ENCODE assay signal across 1 cellular context in genomic region chr20:52060794-52061714, GRCh38.
A peak's percentile ranks its signal among the peaks of the same experiment; 100 is the strongest.
TF ChIP-seq lines count a peak whose summit lies in the region.

No MANE protein-coding gene starts in this region.

TF ChIP-seq in HepG2, 621 proteins besides CTCF, POLR2A, EP300 and RAD21 (continued from another document):
- TF ChIP-seq ZNF468 (CRISPR knock-in tag; IDR thresholded peaks at IDR 0.05) (no peak), CBX5 (CRISPR knock-in tag; IDR thresholded peaks at IDR 0.05; ENCODE audit: borderline replicate concordance) (no peak), TBX3 (IDR thresholded peaks at IDR 0.05; ENCODE audit: borderline replicate concordance) (no peak), ZNF775 (CRISPR knock-in tag; IDR thresholded peaks at IDR 0.05; ENCODE audit: borderline replicate concordance) (no peak), SSRP1 (CRISPR knock-in tag; IDR thresholded peaks at IDR 0.05) (no peak), ZFP37 (CRISPR knock-in tag; IDR thresholded peaks at IDR 0.05; ENCODE audit: borderline replicate concordance) (0 out of 2 replicates have a peak, but pooled peaks have one; percentile 33), ZFP1 (CRISPR knock-in tag; IDR thresholded peaks at IDR 0.05) (peak; percentile 43; the same call in 1 of the 2 replicates), ZBTB7B (CRISPR knock-in tag; IDR thresholded peaks at IDR 0.05) (0 out of 2 replicates have a peak, but pooled peaks have one; percentile 34), ZNF687 (CRISPR knock-in tag; IDR thresholded peaks at IDR 0.05) (no peak), ZBTB38 (CRISPR knock-in tag; IDR thresholded peaks at IDR 0.05) (peak; percentile 74; the same call in 1 of the 2 replicates), SOX6 (IDR thresholded peaks at IDR 0.05) (no peak), SOX6 (CRISPR knock-in tag; IDR thresholded peaks at IDR 0.05) (0 out of 2 replicates have a peak, but pooled peaks have one; percentile 25)
